ENCODE assay signal across 9 cellular contexts in genomic region chr19:48254529-48254970, GRCh38. TPM values are rescaled to one million over a fixed set of nuclear protein-coding genes. Genes with fewer than 3 reads are reported as not detected.
A peak's percentile ranks its signal among the peaks of the same experiment; 100 is the strongest.
DNase-seq lines count a peak whose midpoint lies in the region; ATAC-seq and TF ChIP-seq lines count a peak whose summit lies in the region.
"Had no signal": no experiment of that assay in that cellular context is flagged by ENCODE, and none has a peak within 500 bp of the region (broad histone marks: within the 10 kb centered on the region; RNA-seq: fewer than 3 reads in every experiment).

No MANE protein-coding gene starts in this region.

- H3K9me3 ChIP-seq in adipocyte (ENCODE audit: control insufficient read depth, low read length) (no peaks in the 10 kb centered on the region), thyroid gland (no peaks in the 10 kb centered on the region)

- peak overlapping the region in 2 of 3 donors; percentile 87 to 96 for H3K27ac ChIP-seq in thyroid gland

- TF ChIP-seq POLR2A in thyroid gland (IDR thresholded peaks at IDR 0.05), result no peak

- ATAC-seq in memory B cell (ENCODE audit: low read depth) (no peak), HG02938 (IDR thresholded peaks at IDR 0.05; ENCODE audit: unreplicated experiment) (no peak)

- 83 to 85% methylated on average over 4 of the region's 4 CpGs for WGBS in thyroid gland, 2 donors

- intact Hi-C loops in thyroid gland (cut with DNase I), result loop anchor here (10.0 kb wide), 2 partner anchors 50 to 140 kb away; partner anchors contain the start of gene PLA2G4C

- no peaks in the 10 kb centered on the region for H3K27me3 ChIP-seq in adipocyte (replicated peaks; ENCODE audit: control insufficient read depth, insufficient read depth, low read length)
- no peaks in the 10 kb centered on the region for H3K27me3 ChIP-seq in thyroid gland

- peak overlapping the region; percentile 97 for H3K9ac ChIP-seq in adipocyte (ENCODE audit: low read length)

- H3K27ac Mint-ChIP-seq in activated naive CD4-positive, alpha-beta T cell treated with anti-CD3 and anti-CD28 coated beads, Interleukin-2, amount 10 ng/mL, durations not matched to agents 7 days and 5 days, result peak overlapping the region; percentile 99
- no peak overlapping the region for H3K27ac Mint-ChIP-seq in memory B cell

- no peaks in the 10 kb centered on the region for H3K27me3 Mint-ChIP-seq in activated naive CD4-positive, alpha-beta T cell treated with anti-CD3 and anti-CD28 coated beads, Interleukin-2, amount 10 ng/mL, durations not matched to agents 7 days and 5 days
- no peaks in the 10 kb centered on the region for H3K27me3 Mint-ChIP-seq in memory B cell

- peaks cover 15% of the 10 kb centered on the region for H3K4me1 ChIP-seq in adipocyte (ENCODE audit: control insufficient read depth, insufficient read depth, low read length)
- H3K4me1 ChIP-seq in thyroid gland, result peaks cover 17 to 18% of the 10 kb centered on the region in 2 donors

- H3K9me3 Mint-ChIP-seq in activated naive CD4-positive, alpha-beta T cell treated with anti-CD3 and anti-CD28 coated beads, Interleukin-2, amount 10 ng/mL, durations not matched to agents 7 days and 5 days, result no peaks in the 10 kb centered on the region
- no peaks in the 10 kb centered on the region for H3K9me3 Mint-ChIP-seq in memory B cell

- H3K4me3 Mint-ChIP-seq in activated naive CD4-positive, alpha-beta T cell treated with anti-CD3 and anti-CD28 coated beads, Interleukin-2, amount 10 ng/mL, durations not matched to agents 7 days and 5 days, result peak overlapping the region; percentile 89
- peak overlapping the region; percentile 43 for H3K4me3 Mint-ChIP-seq in memory B cell

- peaks cover 45% of the 10 kb centered on the region for H3K36me3 Mint-ChIP-seq in activated naive CD4-positive, alpha-beta T cell treated with anti-CD3 and anti-CD28 coated beads, Interleukin-2, amount 10 ng/mL, durations not matched to agents 7 days and 5 days
- peaks cover 7% of the 10 kb centered on the region for H3K36me3 Mint-ChIP-seq in memory B cell

- H3K4me3 ChIP-seq in adipocyte (ENCODE audit: low read length), result peak overlapping the region; percentile 90
- H3K4me3 ChIP-seq in thyroid gland (replicated peaks in 1 of 3), result peak overlapping the region in 1 of 3 donors; percentile 60

- TF ChIP-seq CTCF in thyroid gland (IDR thresholded peaks at IDR 0.05), result no peak

- DNase-seq in activated naive CD4-positive, alpha-beta T cell treated with anti-CD3 and anti-CD28 coated beads, Interleukin-2, amount 10 ng/mL, durations not matched to agents 7 days and 5 days, result no peak
- no peak for DNase-seq in activated naive CD4-positive, alpha-beta T cell treated with anti-CD3 and anti-CD28 coated beads, Interleukin-2, amount 50 U/mL, for 16 hours
- DNase-seq in adipocyte (ENCODE audit: low read depth), result no peak
- no peak for DNase-seq in memory B cell (ENCODE audit: low spot score in 2 of 2)
- DNase-seq in thyroid gland, result no peak
- DNase-seq in NK-92 (lab: John Stamatoyannopoulos, UW; ENCODE audit: unreplicated experiment), result no peak
- DNase-seq in NCI-H2081 (lab: John Stamatoyannopoulos, UW), result no peak
- DNase-seq: NCI-H69 had no signal

- peaks cover 82% of the 10 kb centered on the region for H3K4me1 Mint-ChIP-seq in activated naive CD4-positive, alpha-beta T cell treated with anti-CD3 and anti-CD28 coated beads, Interleukin-2, amount 10 ng/mL, durations not matched to agents 7 days and 5 days
- H3K4me1 Mint-ChIP-seq in memory B cell, result peaks cover 27% of the 10 kb centered on the region

- H3K36me3 ChIP-seq in adipocyte (ENCODE audit: control insufficient read depth, insufficient read depth, low read length, severe bottlenecking) (no peaks in the 10 kb centered on the region), thyroid gland (no peaks in the 10 kb centered on the region)

- CTCF ChIA-PET in activated naive CD4-positive, alpha-beta T cell treated with anti-CD3 and anti-CD28 coated beads, Interleukin-2, amount 10 ng/mL, durations not matched to agents 7 days and 5 days (lab: Charles Lee), result interaction anchor here (0.7 kb wide), 1 partner anchor 64 kb away, joined by 3 read pairs; no protein-coding TSS in a partner anchor

RNA-seq across cellular contexts. Expression of gene CARD8, which starts 1.2 kb away (rescaled TPM):
- 10 to 100 TPM; 37.0 to 58.9 (median 57.7) TPM for total RNA-seq in thyroid gland

RNA-seq across cellular contexts. Expression of gene ZNF114, which starts 15.3 kb away (rescaled TPM):
- total RNA-seq in thyroid gland, result 10 to 100 TPM in 1 of 4 donors, 1 to 10 TPM in 3; 5.3 to 11.7 (median 6.1) TPM
